Comparison of ENCODE assay signal across 8 cellular contexts in the genomic region with DNA sequence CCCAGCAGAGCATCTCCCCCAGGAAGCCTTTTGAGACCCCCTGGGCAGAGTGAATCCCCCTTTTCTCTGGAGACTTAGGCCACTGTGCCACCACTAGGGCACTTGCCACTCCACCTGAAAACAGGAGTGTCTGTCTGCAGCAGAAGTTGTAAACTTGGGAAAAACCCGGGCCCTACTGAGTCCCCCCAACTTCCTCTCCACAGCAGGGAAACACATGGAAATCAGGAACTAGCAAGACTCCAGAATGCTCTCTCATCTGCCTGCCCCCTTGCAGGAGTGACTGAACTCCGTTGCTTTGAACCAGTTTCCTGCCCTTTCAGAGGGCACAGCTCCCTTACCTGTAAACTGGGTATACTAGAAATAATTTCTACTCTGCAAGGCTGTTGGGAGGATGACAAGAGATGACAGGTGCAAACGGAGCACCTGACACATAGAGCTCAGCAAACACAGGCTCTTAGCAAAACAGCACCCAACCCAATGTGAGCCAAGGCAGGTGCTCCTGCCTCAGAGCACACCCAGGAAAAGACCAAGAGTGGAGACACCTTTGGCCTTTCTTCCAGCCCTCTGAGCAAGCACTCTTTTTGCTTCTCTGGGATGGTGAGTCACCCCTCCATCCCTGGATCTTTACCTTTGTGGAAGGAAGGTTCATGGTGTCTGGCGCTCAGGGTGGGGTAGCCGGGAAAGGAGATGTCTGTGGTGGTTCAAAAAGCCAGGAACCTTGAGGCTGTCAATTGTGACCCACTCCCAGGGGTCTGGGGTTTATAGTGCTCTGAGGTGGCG. TPM values are rescaled to one million over a fixed set of nuclear protein-coding genes. Genes with fewer than 3 reads are reported as not detected.
DNase-seq lines count a peak whose midpoint lies in the region; ATAC-seq, FAIRE-seq and TF ChIP-seq lines count a peak whose summit lies in the region.

A gene with protein sequence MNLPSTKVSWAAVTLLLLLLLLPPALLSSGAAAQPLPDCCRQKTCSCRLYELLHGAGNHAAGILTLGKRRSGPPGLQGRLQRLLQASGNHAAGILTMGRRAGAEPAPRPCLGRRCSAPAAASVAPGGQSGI (minus strand): TSS at position 736 of the 780 bp plus-strand sequence. CDS start 87 bp downstream, at position 649.

- DNase-seq in activated T-cell treated with anti-CD3 and anti-CD28 coated beads, Interleukin-2, amount 50 U/mL, for 4 hours = no peak
- no peak for DNase-seq in activated T-cell treated with anti-CD3 and anti-CD28 coated beads, Interleukin-2, amount 50 U/mL, for 1 hour
- DNase-seq in activated B cell treated with CpG ODN at 0.5 μM for 24 hours (no peak), HepG2 (ENCODE audit: low spot score) (no peak), thyroid gland (no peak), NOMO-1 treated with dmso at 0.1 percent for 144 hours (lab: John Stamatoyannopoulos, UW; ENCODE audit: unreplicated experiment) (no peak), ACHN (no peak)

- H3K9me3 Mint-ChIP-seq in activated T-cell treated with anti-CD3 and anti-CD28 coated beads, Interleukin-2, amount 50 U/mL, for 4 hours = no peaks in the 10 kb centered on the region
- H3K9me3 Mint-ChIP-seq in activated B cell treated with CpG ODN at 0.5 μM for 24 hours = no peaks in the 10 kb centered on the region

- no peaks in the 10 kb centered on the region for H3K36me3 Mint-ChIP-seq in activated T-cell treated with anti-CD3 and anti-CD28 coated beads, Interleukin-2, amount 50 U/mL, for 4 hours (ENCODE audit: insufficient read depth)
- H3K36me3 Mint-ChIP-seq in activated B cell treated with CpG ODN at 0.5 μM for 24 hours (ENCODE audit: low read depth) = peaks cover 3% of the 10 kb centered on the region

- no peak for TF ChIP-seq POLR2A in HepG2 (IDR thresholded peaks at IDR 0.05; ENCODE audit: insufficient read depth in 1 of 2, low read depth in 2 of 2, low read length in 2 of 2)
- no peak for TF ChIP-seq POLR2A in thyroid gland (IDR thresholded peaks at IDR 0.05)

- TF ChIP-seq RAD21 in HepG2 (CRISPR knock-in tag; IDR thresholded peaks at IDR 0.05) = no peak

- H3K27ac Mint-ChIP-seq in activated B cell treated with CpG ODN at 0.5 μM for 24 hours = peak within 1 kb of the TSS; percentile 72

- H3K27me3 ChIP-seq in HepG2 (ENCODE audit: control insufficient read depth in 1 of 2, insufficient read depth in 2 of 2, low read length in 2 of 2) (peaks cover 0 to 21% of the 10 kb centered on the region in 2 experiments; a peak in 4 of 5 replicates), thyroid gland (peaks cover 6% of the 10 kb centered on the region)

- 45% methylated on average over 6 of the region's 6 CpGs for WGBS in HepG2 (ENCODE audit: low lambda C conversion rate)
- WGBS in thyroid gland, 2 donors = 78 to 82% methylated on average over 6 of the region's 6 CpGs

- H3K4me1 Mint-ChIP-seq in activated T-cell treated with anti-CD3 and anti-CD28 coated beads, Interleukin-2, amount 50 U/mL, for 4 hours (ENCODE audit: low read depth) = peaks cover 39% of the 10 kb centered on the region
- peaks cover 48% of the 10 kb centered on the region for H3K4me1 Mint-ChIP-seq in activated B cell treated with CpG ODN at 0.5 μM for 24 hours

- POLR2A ChIA-PET in activated B cell treated with CpG ODN at 0.5 μM for 24 hours (lab: Charles Lee) = interaction anchor here (1.4 to 7.1 kb wide), 7 partner anchors 9 to 267 kb away, joined by 3 to 38 read pairs (median 6); a partner anchor contains a TSS
- POLR2A ChIA-PET in HepG2 (lab: Yijun Ruan, JAX) = interaction anchor here (1.6 to 2.4 kb wide), 4 partner anchors 9 to 64 kb away, joined by 9 to 30 read pairs (median 14); a partner anchor contains a TSS

- no TSS peak for BruUV-seq in HepG2 (replicated peaks; lab: Mats Ljungman, UMichigan)

- CTCF ChIA-PET in activated B cell treated with CpG ODN at 0.5 μM for 24 hours (lab: Charles Lee) (interaction anchor here (1.4 to 2.3 kb wide), 3 partner anchors 10 to 21 kb away, joined by 4 to 11 read pairs (median 10); a partner anchor contains a TSS), HepG2 (lab: Yijun Ruan, JAX; ENCODE audit: low intra/inter-chr PET ratio, low total read pairs) (no interaction called here)

- H3K4me1 ChIP-seq in HepG2 (ENCODE audit: insufficient read depth, low read length) = peaks cover 48% of the 10 kb centered on the region
- peaks cover 18 to 27% of the 10 kb centered on the region in 2 donors for H3K4me1 ChIP-seq in thyroid gland

- TF ChIP-seq EP300 in HepG2 (IDR thresholded peaks at IDR 0.05; ENCODE audit: low read depth in 2 of 2, low read length in 2 of 2) (no peak), HepG2 (CRISPR knock-in tag; IDR thresholded peaks at IDR 0.05; ENCODE audit: borderline replicate concordance) (no peak)

- intact Hi-C loops in activated B cell treated with CpG ODN at 0.5 μM for 24 hours (cut with micrococcal nuclease) = loop anchor here (1.0 to 5.0 kb wide), 6 partner anchors 9 to 272 kb away; a partner anchor contains a TSS
- intact Hi-C loops in HepG2 (cut with micrococcal nuclease; ENCODE audit: unreplicated experiment) = loop anchor here (10.0 kb wide), 1 partner anchor 60 kb away; no protein-coding TSS in a partner anchor
- intact Hi-C loops in thyroid gland (cut with DNase I) = no loop called here

- H3K9ac ChIP-seq in HepG2 (ENCODE audit: insufficient read depth, low read depth, low read length) = no peak within 1 kb of the TSS

- no peak for ATAC-seq in activated T-cell treated with anti-CD3 and anti-CD28 coated beads, Interleukin-2, amount 50 U/mL, for 4 hours
- no peak for ATAC-seq in activated B cell treated with CpG ODN at 0.5 μM for 24 hours (ENCODE audit: low read depth)
- no peak for ATAC-seq in HepG2
- no peak for ATAC-seq in HG02571 (IDR thresholded peaks at IDR 0.05; ENCODE audit: unreplicated experiment)

- peaks cover 1% of the 10 kb centered on the region for H4K20me1 ChIP-seq in HepG2 (ENCODE audit: insufficient read depth, low read length)

- H3K4me3 Mint-ChIP-seq in activated T-cell treated with anti-CD3 and anti-CD28 coated beads, Interleukin-2, amount 50 U/mL, for 4 hours = peak within 1 kb of the TSS; percentile 81
- peak within 1 kb of the TSS; percentile 93 for H3K4me3 Mint-ChIP-seq in activated B cell treated with CpG ODN at 0.5 μM for 24 hours

- H3K27ac ChIP-seq in HepG2 (ENCODE audit: extremely low read length, insufficient read depth, low read length) (no peak within 1 kb of the TSS), thyroid gland (no peak within 1 kb of the TSS)

- FAIRE-seq in HepG2 (lab: Jason Lieb, UNC) = no peak

- in situ Hi-C loops in HepG2 (cut with HindIII; ENCODE audit: extremely low pct_ligation_motif_present, low pct_unique_long_range_greater_than_20kb) = no loop called here
- in situ Hi-C loops in ACHN (cut with HindIII; ENCODE audit: low pct_ligation_motif_present, low pct_unique_long_range_greater_than_20kb, low sequenced_read_pairs) = no loop called here

- no peak within 1 kb of the TSS for H2AFZ ChIP-seq in HepG2 (ENCODE audit: low read length)

- no peaks in the 10 kb centered on the region for H3K27me3 Mint-ChIP-seq in activated T-cell treated with anti-CD3 and anti-CD28 coated beads, Interleukin-2, amount 50 U/mL, for 4 hours (ENCODE audit: low read depth)
- H3K27me3 Mint-ChIP-seq in activated B cell treated with CpG ODN at 0.5 μM for 24 hours = no peaks in the 10 kb centered on the region

- H3K4me3 ChIP-seq in HepG2 (replicated peaks in 1 of 3; ENCODE audit: insufficient read depth in 1 of 3, low read depth in 2 of 3, low read length in 3 of 3) = peak within 1 kb of the TSS in 2 of 3 experiments; percentile 35 to 84; a peak in 3 of 6 replicates
- peak within 1 kb of the TSS in 2 of 3 donors; percentile 6 to 44 for H3K4me3 ChIP-seq in thyroid gland (replicated peaks in 1 of 3)

- TF ChIP-seq CTCF in activated B cell treated with CpG ODN at 0.5 μM for 24 hours (IDR thresholded peaks at IDR 0.05) = no peak
- no peak for TF ChIP-seq CTCF in HepG2 (CRISPR knock-in tag; IDR thresholded peaks at IDR 0.05)
- TF ChIP-seq CTCF in thyroid gland (IDR thresholded peaks at IDR 0.05) = no peak

- H3K36me3 ChIP-seq in HepG2 (replicated peaks in 1 of 2; ENCODE audit: control insufficient read depth in 1 of 2, insufficient read depth in 2 of 2, low read length in 2 of 2) (no peaks in the 10 kb centered on the region), thyroid gland (no peaks in the 10 kb centered on the region)

- peak within 1 kb of the TSS; percentile 91 for H3K4me2 ChIP-seq in HepG2 (ENCODE audit: low read depth, low read length)

- H3K79me2 ChIP-seq in HepG2 (ENCODE audit: insufficient read depth, low read length) = no peaks in the 10 kb centered on the region

- no peaks in the 10 kb centered on the region for H3K9me3 ChIP-seq in HepG2 (ENCODE audit: low read length)
- H3K9me3 ChIP-seq in thyroid gland = no peaks in the 10 kb centered on the region

TF ChIP-seq in HepG2, 621 proteins besides CTCF, POLR2A, EP300 and RAD21 (continues in another document):
- TF ChIP-seq ZNF589 (CRISPR knock-in tag; conservative IDR thresholded peaks at IDR 0.05) (0 out of 2 replicates have a peak, but pooled peaks have one; percentile 16), ZNF703 (CRISPR knock-in tag; IDR thresholded peaks at IDR 0.05; ENCODE audit: borderline replicate concordance) (0 out of 2 replicates have a peak, but pooled peaks have one; percentile 19)

RNA-seq across cellular contexts. Expression of the gene that starts here (rescaled TPM):
- total RNA-seq in activated T-cell treated with anti-CD3 and anti-CD28 coated beads, Interleukin-2, amount 50 U/mL, for 4 hours = not detected
- not detected in 2 replicates for total RNA-seq in activated B cell treated with CpG ODN at 0.5 μM for 24 hours
- total RNA-seq in HepG2 (2016; rRNA removed; fragmentation: Illumina TruSeq; extraction: Trizol) = not detected in 2 replicates
- total RNA-seq in HepG2 (2016; cell fraction: cytosol; rRNA removed; fragmentation: Illumina TruSeq; extraction: Trizol; ENCODE audit: low read depth) = not detected in 2 replicates
- not detected in 2 replicates for total RNA-seq in HepG2 (2016; cell fraction: insoluble cytoplasmic fraction; rRNA removed; fragmentation: Illumina TruSeq; extraction: Trizol)
- not detected in 2 replicates for total RNA-seq in HepG2 (2016; cell fraction: membrane; rRNA removed; fragmentation: Illumina TruSeq; extraction: Trizol)
- not detected in 2 replicates for total RNA-seq in HepG2 (2016; cell fraction: nucleus; rRNA removed; fragmentation: Illumina TruSeq; extraction: Trizol)
- polyA plus RNA-seq in HepG2 (2011; rRNA removed) = not detected in 2 replicates
- not detected in 2 replicates for polyA plus RNA-seq in HepG2 (2011; cell fraction: cytosol; rRNA removed)
- not detected in 2 replicates for polyA plus RNA-seq in HepG2 (2011; cell fraction: nucleus; rRNA removed)
- not detected in 2 replicates for polyA plus RNA-seq in HepG2 (2012)
- polyA plus RNA-seq in HepG2 (2016; cell fraction: cytosol; fragmentation: Illumina TruSeq; extraction: Trizol; ENCODE audit: low read depth) = 0.36 TPM in 1 of 2 replicates, not detected in the other
- not detected in 2 replicates for polyA plus RNA-seq in HepG2 (2016; cell fraction: insoluble cytoplasmic fraction; fragmentation: Illumina TruSeq; extraction: Trizol; ENCODE audit: low read depth)
- polyA plus RNA-seq in HepG2 (2016; cell fraction: membrane; fragmentation: Illumina TruSeq; extraction: Trizol; ENCODE audit: low read depth) = not detected in 2 replicates
- polyA plus RNA-seq in HepG2 (2016; cell fraction: nucleus; fragmentation: Illumina TruSeq; extraction: Trizol; ENCODE audit: insufficient read depth, low read depth) = not detected in 2 replicates
- not detected in 2 replicates for polyA minus RNA-seq in HepG2 (2011; rRNA and poly(A)+ RNA removed; ENCODE audit: low replicate concordance)
- polyA minus RNA-seq in HepG2 (2011; cell fraction: cytosol; rRNA and poly(A)+ RNA removed) = not detected in 2 replicates
- polyA minus RNA-seq in HepG2 (2011; cell fraction: nucleus; rRNA and poly(A)+ RNA removed) = not detected in 2 replicates
- total RNA-seq in thyroid gland = not detected
